In genomic region chr7:2709553-2710165, GRCh38 we compare ENCODE assay signal across 1 cellular context.
TF ChIP-seq lines count a peak whose summit lies in the region.

No MANE protein-coding gene starts in this region.

TF ChIP-seq in HepG2, 621 proteins besides CTCF, POLR2A, EP300 and RAD21 (continued from another document and continues in another):
- TF ChIP-seq KIAA2018 (CRISPR knock-in tag; IDR thresholded peaks at IDR 0.05; ENCODE audit: borderline replicate concordance) = no peak
- TF ChIP-seq MED8 (CRISPR knock-in tag; IDR thresholded peaks at IDR 0.05; ENCODE audit: insufficient replicate concordance) = peak; percentile 16
- peak; percentile 86 for TF ChIP-seq AGO2 (optimal IDR thresholded peaks at IDR 0.05; ENCODE audit: low read depth, low read length)
- peak; percentile 58; the same call in 1 of the 2 replicates for TF ChIP-seq HNRNPL (IDR thresholded peaks at IDR 0.05; ENCODE audit: low read depth, low read length)
- TF ChIP-seq PHF8 (CRISPR knock-in tag; IDR thresholded peaks at IDR 0.05) = peak; percentile 41; the same call in 1 of the 2 replicates
- no peak for TF ChIP-seq GFI1 (CRISPR knock-in tag; IDR thresholded peaks at IDR 0.05; ENCODE audit: borderline replicate concordance)
- TF ChIP-seq CEBPG (CRISPR knock-in tag; IDR thresholded peaks at IDR 0.05) = peak; percentile 31; the same call in 1 of the 2 replicates
- TF ChIP-seq SPEN (CRISPR knock-in tag; IDR thresholded peaks at IDR 0.05; ENCODE audit: low read depth) = 0 out of 2 replicates have a peak, but pooled peaks have one; percentile 30
- 0 out of 2 replicates have a peak, but pooled peaks have one; percentile 29 for TF ChIP-seq ZNF558 (CRISPR knock-in tag; IDR thresholded peaks at IDR 0.05; ENCODE audit: borderline replicate concordance)
- no peak for TF ChIP-seq MAZ (IDR thresholded peaks at IDR 0.05; ENCODE audit: borderline replicate concordance, low read depth, low read length)
- TF ChIP-seq MAZ (CRISPR knock-in tag; IDR thresholded peaks at IDR 0.05; ENCODE audit: low read depth) = 0 out of 2 replicates have a peak, but pooled peaks have one; percentile 39
- TF ChIP-seq TFAP4 (IDR thresholded peaks at IDR 0.05; ENCODE audit: borderline replicate concordance, low read depth) = peak; percentile 41; the same call in 1 of the 2 replicates
- TF ChIP-seq FOXP4 (CRISPR knock-in tag; IDR thresholded peaks at IDR 0.05) = no peak
- TF ChIP-seq HMG20B (CRISPR knock-in tag; conservative IDR thresholded peaks at IDR 0.05) = 0 out of 2 replicates have a peak, but pooled peaks have one; percentile 41
- TF ChIP-seq ZNF235 (CRISPR knock-in tag; IDR thresholded peaks at IDR 0.05; ENCODE audit: borderline replicate concordance) = no peak
- TF ChIP-seq MYNN (CRISPR knock-in tag; IDR thresholded peaks at IDR 0.05; ENCODE audit: low read depth) = no peak
- TF ChIP-seq GZF1 (CRISPR knock-in tag; IDR thresholded peaks at IDR 0.05) = no peak
- TF ChIP-seq SNAI1 (CRISPR knock-in tag; IDR thresholded peaks at IDR 0.05; ENCODE audit: borderline replicate concordance) = 0 out of 2 replicates have a peak, but pooled peaks have one; percentile 15
- TF ChIP-seq CREBL2 (CRISPR knock-in tag; IDR thresholded peaks at IDR 0.05; ENCODE audit: borderline replicate concordance) = no peak
- TF ChIP-seq ZNF20 (CRISPR knock-in tag; IDR thresholded peaks at IDR 0.05) = no peak
- TF ChIP-seq ZNF839 (CRISPR knock-in tag; IDR thresholded peaks at IDR 0.05; ENCODE audit: borderline replicate concordance) = no peak
- no peak for TF ChIP-seq ZBTB38 (CRISPR knock-in tag; IDR thresholded peaks at IDR 0.05)
- TF ChIP-seq GMEB1 (CRISPR knock-in tag; IDR thresholded peaks at IDR 0.05; ENCODE audit: borderline replicate concordance) = 0 out of 2 replicates have a peak, but pooled peaks have one; percentile 28
- 0 out of 2 replicates have a peak, but pooled peaks have one; percentile 12 for TF ChIP-seq NR1H2 (CRISPR knock-in tag; IDR thresholded peaks at IDR 0.05; ENCODE audit: borderline replicate concordance, low read depth)
- no peak for TF ChIP-seq SAP130 (CRISPR knock-in tag; IDR thresholded peaks at IDR 0.05; ENCODE audit: low read depth)
- peak; percentile 33; the same call in 1 of the 2 replicates for TF ChIP-seq ELF1 (CRISPR knock-in tag; IDR thresholded peaks at IDR 0.05)
- TF ChIP-seq ARID2 (CRISPR knock-in tag; IDR thresholded peaks at IDR 0.05; ENCODE audit: borderline replicate concordance) = no peak
- no peak for TF ChIP-seq ZMYM4 (CRISPR knock-in tag; IDR thresholded peaks at IDR 0.05)
- peak; percentile 75; the same call in 1 of the 2 replicates for TF ChIP-seq BCL3 (CRISPR knock-in tag; IDR thresholded peaks at IDR 0.05)
- TF ChIP-seq ZNF639 (CRISPR knock-in tag; conservative IDR thresholded peaks at IDR 0.05) = 0 out of 2 replicates have a peak, but pooled peaks have one; percentile 50
- TF ChIP-seq HNF1B (CRISPR knock-in tag; IDR thresholded peaks at IDR 0.05) = no peak
- no peak for TF ChIP-seq ZNF746 (CRISPR knock-in tag; IDR thresholded peaks at IDR 0.05)
- TF ChIP-seq ZNF230 (CRISPR knock-in tag; IDR thresholded peaks at IDR 0.05) = 0 out of 2 replicates have a peak, but pooled peaks have one; percentile 73
- peak; percentile 81; the same call in 1 of the 2 replicates for TF ChIP-seq MYPOP (CRISPR knock-in tag; IDR thresholded peaks at IDR 0.05)
- TF ChIP-seq IKZF4 (CRISPR knock-in tag; IDR thresholded peaks at IDR 0.05; ENCODE audit: borderline replicate concordance, low read depth, not compliant biosample characterization) = peak; percentile 27
